25 cellular contexts compared by ENCODE assay signal in the genomic region with DNA sequence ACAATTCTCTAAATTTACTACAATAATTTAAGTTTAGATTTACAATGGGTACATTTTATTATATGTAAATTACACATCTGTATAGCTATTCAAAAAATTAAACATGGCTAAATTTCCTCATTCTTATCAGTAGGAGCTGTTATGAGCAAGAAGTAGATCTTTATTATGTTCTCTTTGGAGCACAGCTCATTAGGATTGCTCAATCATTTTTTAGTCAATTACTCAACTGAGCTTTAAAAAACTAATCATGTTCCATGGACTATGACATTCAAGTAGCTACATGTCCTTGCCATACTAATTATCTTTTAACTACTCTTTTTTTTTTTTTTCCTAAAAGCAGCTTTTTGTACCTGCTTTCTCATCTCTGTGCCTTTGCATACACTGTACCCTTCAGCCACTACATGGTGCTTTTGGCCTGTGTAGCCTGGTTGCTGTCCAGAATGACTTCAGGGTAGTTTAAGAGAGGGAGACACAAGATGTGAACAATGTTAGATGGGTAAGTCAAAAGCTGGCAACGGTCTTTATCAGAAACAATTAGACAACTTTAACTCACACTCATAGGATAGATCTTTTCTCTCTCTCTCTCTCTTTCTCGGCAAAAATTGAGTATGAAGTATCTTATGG.
DNase-seq lines count a peak whose midpoint lies in the region; ATAC-seq, FAIRE-seq and TF ChIP-seq lines count a peak whose summit lies in the region.
"Had no signal": no experiment of that assay in that cellular context is flagged by ENCODE, and none has a peak within 500 bp of the region (broad histone marks: within the 10 kb centered on the region; RNA-seq: fewer than 3 reads in every experiment).

No MANE protein-coding gene starts in this region.

- 0% methylated on average over 2 of the region's 2 CpGs for WGBS in HepG2 (ENCODE audit: low lambda C conversion rate)
- 74% methylated on average over 2 of the region's 2 CpGs for WGBS in right lobe of liver (ENCODE audit: insufficient coverage, low coverage, low lambda C conversion rate, missing lambda C conversion rate)
- WGBS in mammary epithelial cell (ENCODE audit: low coverage, missing lambda C conversion rate) = 10% methylated on average over 2 of the region's 2 CpGs

- H3K4me2 ChIP-seq in HepG2 (ENCODE audit: low read depth, low read length) (no peak overlapping the region), mammary epithelial cell (ENCODE audit: insufficient read depth, low read depth, low read length) (peak overlapping the region; percentile 25), OCI-LY7 (ENCODE audit: low read length) (no peak overlapping the region)

- dilution Hi-C loops in mammary epithelial cell (cut with HindIII; ENCODE audit: low sequenced_read_pairs) = no loop called here

- BruUV-seq in HepG2 (replicated peaks; lab: Mats Ljungman, UMichigan) (no TSS peak), mammary epithelial cell (replicated peaks; lab: Mats Ljungman, UMichigan) (no TSS peak), OCI-LY7 (replicated peaks; lab: Mats Ljungman, UMichigan) (no TSS peak)

- H3K36me3 ChIP-seq in HepG2 (replicated peaks in 1 of 2; ENCODE audit: control insufficient read depth in 1 of 2, insufficient read depth in 2 of 2, low read length in 2 of 2) (no peaks in the 10 kb centered on the region), right lobe of liver (no peaks in the 10 kb centered on the region), mammary epithelial cell (ENCODE audit: insufficient read depth, low read length) (no peaks in the 10 kb centered on the region), OCI-LY7 (ENCODE audit: insufficient read depth, low read length) (no peaks in the 10 kb centered on the region)
- H3K36me3 ChIP-seq: adrenal gland, sigmoid colon, upper lobe of right lung had no signal

- TF ChIP-seq EP300 in HepG2 (IDR thresholded peaks at IDR 0.05; ENCODE audit: low read depth in 2 of 2, low read length in 2 of 2) = no peak
- TF ChIP-seq EP300 in HepG2 (CRISPR knock-in tag; IDR thresholded peaks at IDR 0.05; ENCODE audit: borderline replicate concordance) = no peak

- TF ChIP-seq POLR2A in HepG2 (IDR thresholded peaks at IDR 0.05; ENCODE audit: insufficient read depth in 1 of 2, low read depth in 2 of 2, low read length in 2 of 2) (no peak), right lobe of liver (IDR thresholded peaks at IDR 0.05) (no peak)

- CTCF ChIA-PET in HepG2 (lab: Yijun Ruan, JAX; ENCODE audit: low intra/inter-chr PET ratio, low total read pairs) (no interaction called here), mammary epithelial cell (lab: Charles Lee; ENCODE audit: low non-redundant PET) (interaction anchor here (0.5 to 0.9 kb wide), 5 partner anchors 9 to 576 kb away, joined by 3 to 10 read pairs (median 6); no protein-coding TSS in a partner anchor), OCI-LY7 (lab: Charles Lee; ENCODE audit: unreplicated experiment) (no interaction called here)

- H3K4me1 ChIP-seq in HepG2 (ENCODE audit: insufficient read depth, low read length) = peaks cover 6% of the 10 kb centered on the region
- peaks cover 0 to 5% (median 0%) of the 10 kb centered on the region in 4 donors for H3K4me1 ChIP-seq in right lobe of liver
- H3K4me1 ChIP-seq in mammary epithelial cell (ENCODE audit: insufficient read depth, low read length) = peaks cover 26% of the 10 kb centered on the region
- peaks cover 3% of the 10 kb centered on the region for H3K4me1 ChIP-seq in foreskin keratinocyte
- H3K4me1 ChIP-seq in OCI-LY7 (ENCODE audit: insufficient read depth, low read length, poor library complexity, severe bottlenecking) = no peaks in the 10 kb centered on the region
- H3K4me1 ChIP-seq: adrenal gland, upper lobe of right lung had no signal

- POLR2A ChIA-PET in HepG2 (lab: Yijun Ruan, JAX) = no interaction called here
- POLR2A ChIA-PET in OCI-LY7 (lab: Charles Lee) = interaction anchor here (0.5 to 1.0 kb wide), 5 partner anchors 47 to 1573 kb away, joined by 3 to 5 read pairs (median 3); no protein-coding TSS in a partner anchor

- H3K79me2 ChIP-seq in HepG2 (ENCODE audit: insufficient read depth, low read length) (no peaks in the 10 kb centered on the region), mammary epithelial cell (ENCODE audit: insufficient read depth, low read length) (no peaks in the 10 kb centered on the region), OCI-LY7 (ENCODE audit: insufficient read depth, low read depth, low read length) (no peaks in the 10 kb centered on the region)

- in situ Hi-C loops in HepG2 (cut with HindIII; ENCODE audit: extremely low pct_ligation_motif_present, low pct_unique_long_range_greater_than_20kb) = no loop called here
- in situ Hi-C loops in mammary epithelial cell (cut with MboI; ENCODE audit: low sequenced_read_pairs in 2 of 2) = no loop called here

- intact Hi-C loops in HepG2 (cut with micrococcal nuclease; ENCODE audit: unreplicated experiment) (no loop called here), right lobe of liver (cut with DNase I) (no loop called here), mammary epithelial cell (cut with micrococcal nuclease) (no loop called here), OCI-LY7 (cut with micrococcal nuclease; ENCODE audit: unreplicated experiment) (no loop called here)

- FAIRE-seq in HepG2 (lab: Jason Lieb, UNC) (no peak), D721Med (lab: Jason Lieb, UNC) (no peak)

- H4K20me1 ChIP-seq in HepG2 (ENCODE audit: insufficient read depth, low read length) = no peaks in the 10 kb centered on the region
- H4K20me1 ChIP-seq in mammary epithelial cell (ENCODE audit: insufficient read depth, low read length) = no peaks in the 10 kb centered on the region
- H4K20me1 ChIP-seq in OCI-LY7 (ENCODE audit: insufficient read depth, low read length) = no peaks in the 10 kb centered on the region

- H3K9ac ChIP-seq in HepG2 (ENCODE audit: insufficient read depth, low read depth, low read length) = no peak overlapping the region
- no peak overlapping the region for H3K9ac ChIP-seq in mammary epithelial cell (ENCODE audit: insufficient read depth, low read length)

- H2AFZ ChIP-seq in HepG2 (ENCODE audit: low read length) (no peak overlapping the region), mammary epithelial cell (ENCODE audit: low read depth, low read length) (no peak overlapping the region), OCI-LY7 (ENCODE audit: low read length) (no peak overlapping the region)

- no peak for DNase-seq in HepG2 (ENCODE audit: low spot score)
- no peak for DNase-seq in right lobe of liver
- DNase-seq in mammary epithelial cell = peak; percentile 80
- peak; percentile 79 to 84 for DNase-seq in foreskin keratinocyte
- no peak for DNase-seq in D721Med (ENCODE audit: insufficient read length, low spot score)
- DNase-seq in NCI-H128 (lab: John Stamatoyannopoulos, UW; ENCODE audit: unreplicated experiment) = no peak
- DNase-seq in OCI-LY7 (ENCODE audit: low spot score) = no peak
- DNase-seq: ACHN; activated CD8-positive, alpha-beta T cell treated with anti-CD3 and anti-CD28 coated beads for 36 hours; activated gamma-delta T cell treated with Interleukin-2 at 50 U/mL for 16 hours; activated T-cell treated with anti-CD3 and anti-CD28 coated beads, Interleukin-2, amount 50 U/mL, for 1 hour; adrenal gland; dermis blood vessel endothelial cell; GOT3; kidney glomerular epithelial cell; mesenchymal stem cell; naive B cell; NCI-H1436 treated with DMSO at 0.1 percent for 48 hours; NCI-H69; SHP77 treated with DMSO at 0.1 percent for 48 hours; sigmoid colon; upper lobe of right lung had no signal

- no peak overlapping the region for H3K27ac ChIP-seq in HepG2 (ENCODE audit: extremely low read length, insufficient read depth, low read length)
- no peak overlapping the region for H3K27ac ChIP-seq in right lobe of liver
- no peak overlapping the region for H3K27ac ChIP-seq in mammary epithelial cell (ENCODE audit: insufficient read depth, low read depth, low read length)
- H3K27ac ChIP-seq in foreskin keratinocyte = no peak overlapping the region
- no peak overlapping the region for H3K27ac ChIP-seq in OCI-LY7 (ENCODE audit: low read depth, low read length, poor library complexity, severe bottlenecking)
- H3K27ac ChIP-seq: adrenal gland, C4-2B, sigmoid colon, upper lobe of right lung had no signal

- no peak for ATAC-seq in HepG2
- no peak for ATAC-seq in right lobe of liver
- peak; percentile 48 for ATAC-seq in foreskin keratinocyte
- no peak for ATAC-seq in HG02623 (IDR thresholded peaks at IDR 0.05; ENCODE audit: unreplicated experiment)
- ATAC-seq: activated CD4-positive, CD25-positive, alpha-beta regulatory T cell treated with anti-CD3 and anti-CD28 coated beads, Interleukin-2, amount 50 U/mL, for 24 hours; activated CD8-positive, alpha-beta T cell treated with anti-CD3 and anti-CD28 coated beads for 36 hours; upper lobe of right lung had no signal

- H3K9me3 ChIP-seq in HepG2 (ENCODE audit: low read length) (no peaks in the 10 kb centered on the region), right lobe of liver (no peaks in the 10 kb centered on the region), mammary epithelial cell (replicated peaks; ENCODE audit: insufficient read depth, low read length) (peaks cover 6% of the 10 kb centered on the region), OCI-LY7 (ENCODE audit: low read length) (no peaks in the 10 kb centered on the region)
- H3K9me3 ChIP-seq: adrenal gland, upper lobe of right lung had no signal

- H3K27me3 ChIP-seq in HepG2 (ENCODE audit: control insufficient read depth in 1 of 2, insufficient read depth in 2 of 2, low read length in 2 of 2) = no peaks in the 10 kb centered on the region
- no peaks in the 10 kb centered on the region for H3K27me3 ChIP-seq in right lobe of liver
- no peaks in the 10 kb centered on the region for H3K27me3 ChIP-seq in mammary epithelial cell (ENCODE audit: insufficient read depth, low read length)
- H3K27me3 ChIP-seq in foreskin keratinocyte = no peaks in the 10 kb centered on the region
- H3K27me3 ChIP-seq: adrenal gland, sigmoid colon, upper lobe of right lung had no signal

- H3K4me3 ChIP-seq in HepG2 (replicated peaks in 1 of 3; ENCODE audit: insufficient read depth in 1 of 3, low read depth in 2 of 3, low read length in 3 of 3) (no peak overlapping the region), right lobe of liver (no peak overlapping the region), mammary epithelial cell (replicated peaks in 1 of 3; ENCODE audit: insufficient read depth in 1 of 3, low read depth in 2 of 3, low read length in 3 of 3) (no peak overlapping the region), OCI-LY7 (ENCODE audit: low read depth, low read length, poor library complexity, severe bottlenecking) (no peak overlapping the region)
- H3K4me3 ChIP-seq: adrenal gland, sigmoid colon, upper lobe of right lung had no signal

- TF ChIP-seq CTCF in HepG2 (CRISPR knock-in tag; IDR thresholded peaks at IDR 0.05) (no peak), right lobe of liver (IDR thresholded peaks at IDR 0.05) (no peak), mammary epithelial cell (conservative IDR thresholded peaks at IDR 0.05 in 1 of 2, IDR thresholded peaks at IDR 0.05 in 1 of 2; ENCODE audit: extremely low read depth in 1 of 2, insufficient read depth in 1 of 2, low read depth in 1 of 2, low read length in 2 of 2) (peak; percentile 23 to 38), foreskin keratinocyte (conservative IDR thresholded peaks at IDR 0.05) (peak; percentile 47), D721Med (IDR thresholded peaks at IDR 0.05; ENCODE audit: insufficient read depth, missing control alignments) (no peak), OCI-LY7 (conservative IDR thresholded peaks at IDR 0.05; ENCODE audit: low read length) (no peak)

- H3K9me2 ChIP-seq in OCI-LY7 (ENCODE audit: insufficient read depth, low read length) = no peaks in the 10 kb centered on the region

- no peak for TF ChIP-seq RAD21 in HepG2 (CRISPR knock-in tag; IDR thresholded peaks at IDR 0.05)

Comparison
In these comparisons a context has a peak if more than half of its experiments do, and no peak if none do; other contexts are left out.
1. DNase-seq: peak in mammary epithelial cell (single experiment) and foreskin keratinocyte (2 of 2); none in HepG2 (single experiment), right lobe of liver (0 of 3), D721Med (single experiment), NCI-H128 (single experiment) and OCI-LY7 (single experiment).
2. CTCF ChIP-seq: peak in mammary epithelial cell (2 of 2) and foreskin keratinocyte (single experiment); none in HepG2 (single experiment), right lobe of liver (0 of 4), D721Med (single experiment) and OCI-LY7 (single experiment).